Comparison of ENCODE assay signal across 23 cellular contexts in genomic region chr6:45522486-45522885, GRCh38.
"Had no signal": no experiment of that assay in that cellular context is flagged by ENCODE, and none has a peak within 500 bp of the region (broad histone marks: within the 10 kb centered on the region; RNA-seq: fewer than 3 reads in every experiment).

No MANE protein-coding gene starts in this region.

- H2AFZ ChIP-seq: parathyroid adenoma had no signal

- ATAC-seq: activated naive CD8-positive, alpha-beta T cell treated with anti-CD3 and anti-CD28 coated beads, Interleukin-2, amount 50 U/mL, for 24 hours; activated T-cell treated with anti-CD3 and anti-CD28 coated beads, Interleukin-2, amount 50 U/mL, for 72 hours; body of pancreas; heart right ventricle; left lung; right lobe of liver; stimulated activated naive B cell treated with anti-CD40 and anti-IgM and Interleukin-4, amounts not matched to agents 10 μg/mL and 1 μg/mL and 100 μg/mL, for 72 hours; T-cell had no signal

- H3K79me2 ChIP-seq: parathyroid adenoma had no signal

- FAIRE-seq: endometrium had no signal

- H3K9me3 ChIP-seq: body of pancreas, heart right ventricle, left lung, right lobe of liver, thoracic aorta had no signal

- H3K27me3 ChIP-seq: body of pancreas, heart right ventricle, left lung, right lobe of liver had no signal

- H3K36me3 ChIP-seq: heart right ventricle, left lung, right lobe of liver, thoracic aorta had no signal

- H3K27ac ChIP-seq: body of pancreas, heart right ventricle, left lung, parathyroid adenoma, right lobe of liver, skin epidermis, thoracic aorta had no signal

- H3K4me3 ChIP-seq: body of pancreas, heart right ventricle, left lung, right lobe of liver, skin epidermis, thoracic aorta had no signal

- H3K4me1 ChIP-seq: body of pancreas, heart right ventricle, left lung, parathyroid adenoma, right lobe of liver had no signal

- H3K9ac ChIP-seq: parathyroid adenoma had no signal

- DNase-seq: activated CD4-positive, alpha-beta T cell treated with anti-CD3 and anti-CD28 coated beads for 4 hours; activated CD4-positive, alpha-beta T cell treated with anti-CD3 and anti-CD28 coated beads, Interleukin-2, amount 50 U/mL, for 48 hours; activated CD4-positive, CD25-positive, alpha-beta regulatory T cell; activated effector memory CD4-positive, alpha-beta T cell treated with anti-CD3 and anti-CD28 coated beads, Interleukin-2, amount 50 U/mL, for 16 hours; activated naive CD4-positive, alpha-beta T cell treated with anti-CD3 and anti-CD28 coated beads, Interleukin-2, amount 50 U/mL, for 16 hours; activated naive CD8-positive, alpha-beta T cell treated with anti-CD3 and anti-CD28 coated beads, Interleukin-2, amount 50 U/mL, for 24 hours; activated T-cell treated with anti-CD3 and anti-CD28 coated beads, Interleukin-2, amount 50 U/mL, for 72 hours; anterior cingulate cortex; body of pancreas; foreskin fibroblast; heart right ventricle; immature natural killer cell; kidney glomerular epithelial cell; left lung; right lobe of liver; stimulated activated CD4-positive, alpha-beta T cell treated with anti-CD3 and anti-CD28 coated beads, Interleukin-2, amount 100 ng/mL, for 24 hours; stimulated activated naive B cell treated with anti-CD40 and anti-IgM and Interleukin-4, amounts not matched to agents 10 μg/mL and 1 μg/mL and 100 μg/mL, for 72 hours; T-cell; T1000 had no signal
